Comparison of ENCODE assay signal across 8 cellular contexts in the genomic region with DNA sequence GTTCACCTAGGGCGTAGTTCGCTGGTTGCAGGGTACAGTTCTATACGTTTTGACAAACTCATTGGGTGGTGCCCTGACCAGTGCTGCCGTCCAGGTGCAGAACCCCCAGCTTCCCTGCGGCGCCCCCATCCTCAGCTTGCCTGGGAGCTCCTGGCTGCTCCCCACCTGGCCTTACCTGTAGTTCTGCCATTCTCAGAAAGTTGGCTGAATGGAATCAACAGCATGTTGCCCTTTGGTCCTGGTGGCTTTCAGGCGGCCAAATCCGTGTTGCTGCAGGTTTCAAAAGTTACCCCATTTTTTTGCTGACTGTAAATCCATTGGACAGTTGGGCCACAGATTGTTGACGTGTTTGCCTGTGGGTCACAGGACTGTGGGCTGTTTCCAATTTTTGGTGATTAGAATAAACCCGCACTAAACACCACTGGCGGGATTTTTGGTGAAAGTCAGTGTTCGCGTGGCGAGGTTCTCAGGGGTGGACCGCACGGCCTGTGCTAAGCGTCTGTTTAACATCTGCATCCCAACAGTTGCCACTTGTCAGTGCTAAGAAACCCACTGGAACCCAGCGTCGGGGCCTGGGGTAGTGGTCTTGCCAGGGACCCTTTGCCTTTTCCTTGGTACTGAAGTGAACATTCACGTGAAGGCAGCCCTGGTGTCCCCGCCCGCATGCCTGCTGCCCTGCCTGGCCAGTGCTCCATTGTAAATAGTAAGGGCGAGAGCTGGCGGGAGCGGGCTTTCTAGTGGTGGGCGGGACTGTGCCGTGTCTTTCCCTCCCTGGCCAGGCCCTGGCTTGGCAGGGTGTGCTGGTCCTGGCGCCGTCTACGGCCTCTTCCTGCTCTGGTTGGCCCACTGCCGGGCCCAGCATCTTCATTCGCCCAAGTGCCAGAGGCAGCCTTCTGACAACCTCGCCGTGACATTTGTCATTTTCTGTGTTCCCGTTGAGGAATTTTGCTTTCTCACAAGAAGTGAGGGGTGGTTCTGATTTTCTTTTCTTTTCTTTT. TPM values are rescaled to one million over a fixed set of nuclear protein-coding genes. Genes with fewer than 3 reads are reported as not detected.
DNase-seq lines count a peak whose midpoint lies in the region; ATAC-seq and TF ChIP-seq lines count a peak whose summit lies in the region.

No MANE protein-coding gene starts in this region.

- H3K4me3 Mint-ChIP-seq in CD4-positive, CD25-positive, alpha-beta regulatory T cell, result peak overlapping the region; percentile 66 to 76 (median 68)

- H3K27ac Mint-ChIP-seq in CD4-positive, CD25-positive, alpha-beta regulatory T cell, result peak overlapping the region in 2 of 3 donors; percentile 76 to 82

- in situ Hi-C loops in KBM-7 (cut with MboI; ENCODE audit: low pct_unique_long_range_greater_than_20kb, low sequenced_read_pairs), result no loop called here

- peak overlapping the region; percentile 14 for H3K27ac ChIP-seq in CD4-positive, CD25-positive, alpha-beta regulatory T cell (ENCODE audit: insufficient read depth, low read length, poor library complexity, severe bottlenecking)
- peak overlapping the region; percentile 83 to 94 for H3K27ac ChIP-seq in thoracic aorta

- no peaks in the 10 kb centered on the region for H3K9me3 Mint-ChIP-seq in CD4-positive, CD25-positive, alpha-beta regulatory T cell

- H3K9me3 ChIP-seq in CD4-positive, CD25-positive, alpha-beta regulatory T cell (ENCODE audit: control insufficient read depth in 2 of 2, low read length in 2 of 2), result no peaks in the 10 kb centered on the region
- H3K9me3 ChIP-seq in thoracic aorta, result no peaks in the 10 kb centered on the region

- DNase-seq in CD4-positive, CD25-positive, alpha-beta regulatory T cell, result no peak
- peak; percentile 44 for DNase-seq in LHCN-M2 (ENCODE audit: low read depth)
- peak in 48 of 58 donors; percentile 7 to 77 (median 43) for DNase-seq in anterior cingulate cortex (lab: John Stamatoyannopoulos, UW)
- DNase-seq in left lobe of liver (ENCODE audit: low spot score), result peak; percentile 96
- DNase-seq in thoracic aorta (ENCODE audit: low spot score), result peak; percentile 75
- no peak for DNase-seq in stimulated activated CD4-positive, alpha-beta T cell treated with anti-CD3 and anti-CD28 coated beads, Interleukin-4, amount 100 ng/mL, for 24 hours
- no peak for DNase-seq in KBM-7

- peaks cover 0 to 70% (median 36%) of the 10 kb centered on the region in 4 donors for H3K4me1 Mint-ChIP-seq in CD4-positive, CD25-positive, alpha-beta regulatory T cell

- H3K36me3 ChIP-seq in CD4-positive, CD25-positive, alpha-beta regulatory T cell (ENCODE audit: control insufficient read depth, insufficient read depth, low read length), result no peaks in the 10 kb centered on the region
- no peaks in the 10 kb centered on the region for H3K36me3 ChIP-seq in thoracic aorta

- no peaks in the 10 kb centered on the region for H3K27me3 ChIP-seq in CD4-positive, CD25-positive, alpha-beta regulatory T cell (ENCODE audit: control insufficient read depth, insufficient read depth, low read length)
- H3K27me3 ChIP-seq in thoracic aorta (replicated peaks; ENCODE audit: insufficient read depth), result no peaks in the 10 kb centered on the region

- peaks cover 64% of the 10 kb centered on the region for H3K4me1 ChIP-seq in CD4-positive, CD25-positive, alpha-beta regulatory T cell (ENCODE audit: control insufficient read depth, insufficient read depth, low read length, poor library complexity, severe bottlenecking)
- H3K4me1 ChIP-seq in thoracic aorta (ENCODE audit: control insufficient read depth in 1 of 2, low read depth in 2 of 2), result peaks cover 50 to 61% of the 10 kb centered on the region in 2 donors

- H3K27me3 Mint-ChIP-seq in CD4-positive, CD25-positive, alpha-beta regulatory T cell, result no peaks in the 10 kb centered on the region

- no peak for ATAC-seq in CD4-positive, CD25-positive, alpha-beta regulatory T cell (ENCODE audit: low read depth in 2 of 2)
- ATAC-seq in left lobe of liver (peak; percentile 61), thoracic aorta (ENCODE audit: insufficient number of reproducible peaks, low FRiP score, low read depth) (no peak), HG03108 (IDR thresholded peaks at IDR 0.05; ENCODE audit: unreplicated experiment) (no peak)

- no peak overlapping the region for H3K4me3 ChIP-seq in CD4-positive, CD25-positive, alpha-beta regulatory T cell (ENCODE audit: low read depth, low read length)
- H3K4me3 ChIP-seq in thoracic aorta, result peak overlapping the region; percentile 60

- H3K36me3 Mint-ChIP-seq in CD4-positive, CD25-positive, alpha-beta regulatory T cell, result no peaks in the 10 kb centered on the region

- TF ChIP-seq CTCF in thoracic aorta (IDR thresholded peaks at IDR 0.05), result no peak

RNA-seq across cellular contexts. Expression of a gene that starts 3.3 kb away (rescaled TPM):
- total RNA-seq in CD4-positive, CD25-positive, alpha-beta regulatory T cell, result 39.3 TPM
- polyA plus RNA-seq in CD4-positive, CD25-positive, alpha-beta regulatory T cell, result under 1 TPM; 0.17 to 0.47 (median 0.28) TPM
- total RNA-seq in LHCN-M2 (2014; rRNA removed), result 7.4 and 7.5 TPM in 2 replicates
- polyA plus RNA-seq in LHCN-M2 (2012), result 6.3 TPM
- total RNA-seq in left lobe of liver, result 17.2 TPM
- total RNA-seq in thoracic aorta, result 10 to 100 TPM; 12.3 to 33.4 TPM

RNA-seq across cellular contexts. Expression of a gene that starts 15.7 kb away (rescaled TPM):
- total RNA-seq in CD4-positive, CD25-positive, alpha-beta regulatory T cell, result 78.0 TPM
- polyA plus RNA-seq in CD4-positive, CD25-positive, alpha-beta regulatory T cell, result 10 to 100 TPM; 12.0 to 13.6 (median 12.9) TPM
- total RNA-seq in LHCN-M2 (2014; rRNA removed), result 112 and 125 TPM in 2 replicates
- polyA plus RNA-seq in LHCN-M2 (2012), result 119 TPM
- total RNA-seq in left lobe of liver, result 63.4 TPM
- total RNA-seq in thoracic aorta, result 100 to 1,000 TPM in 1 of 2 donors, 10 to 100 TPM in 1; 81.4 to 116 TPM

Comparison
In these comparisons a context has a peak if more than half of its experiments do, and no peak if none do; other contexts are left out.
1. DNase-seq: peak in LHCN-M2 (single experiment), anterior cingulate cortex (48 of 58), left lobe of liver (single experiment) and thoracic aorta (single experiment); none in CD4-positive, CD25-positive, alpha-beta regulatory T cell (0 of 3), stimulated activated CD4-positive, alpha-beta T cell treated with anti-CD3 and anti-CD28 coated beads, Interleukin-4, amount 100 ng/mL, for 24 hours (single experiment) and KBM-7 (single experiment).